23 cellular contexts compared by ENCODE assay signal in the genomic region with DNA sequence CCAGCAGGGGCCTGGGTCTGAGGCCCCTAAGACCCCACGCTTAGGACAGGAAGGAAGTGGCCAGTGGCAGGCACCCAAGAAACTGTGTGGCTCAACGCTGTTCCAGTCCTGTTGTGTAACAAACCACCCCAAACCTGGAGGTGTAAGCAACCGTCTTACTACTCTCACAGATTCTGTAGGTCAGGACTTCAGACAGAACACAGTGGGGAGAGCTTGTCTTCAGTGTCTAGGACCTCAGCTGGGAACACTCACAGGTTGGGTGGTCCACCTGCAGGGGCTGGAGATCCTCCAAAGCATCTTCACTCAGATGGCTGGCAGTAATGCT.
"Had no signal": no experiment of that assay in that cellular context is flagged by ENCODE, and none has a peak within 500 bp of the region (broad histone marks: within the 10 kb centered on the region; RNA-seq: fewer than 3 reads in every experiment).

No MANE protein-coding gene starts in this region.

- H3K36me3 ChIP-seq: esophagus muscularis mucosa, gastroesophageal sphincter, left ventricle myocardium inferior, ovary, right atrium auricular region, sigmoid colon, stomach, thoracic aorta, upper lobe of right lung, vagina had no signal

- H3K4me3 ChIP-seq: esophagus muscularis mucosa, gastroesophageal sphincter, left ventricle myocardium inferior, lung, ovary, right atrium auricular region, sigmoid colon, skin epidermis, stomach, thoracic aorta, upper lobe of right lung, vagina had no signal

- H3K36me3 Mint-ChIP-seq: immature natural killer cell, naive B cell had no signal

- H3K9me3 ChIP-seq: esophagus muscularis mucosa, gastroesophageal sphincter, left ventricle myocardium inferior, ovary, right atrium auricular region, sigmoid colon, stomach, thoracic aorta, upper lobe of right lung, vagina had no signal

- ATAC-seq: effector memory CD8-positive, alpha-beta T cell; gastroesophageal sphincter; left cardiac atrium; upper lobe of right lung had no signal

- H3K27ac ChIP-seq: epithelial cell of prostate, left ventricle myocardium inferior, ovary, skin epidermis, thoracic aorta, upper lobe of right lung, vagina had no signal

- H3K4me1 Mint-ChIP-seq: naive B cell had no signal

- H3K27ac Mint-ChIP-seq: effector memory CD8-positive, alpha-beta T cell; immature natural killer cell; naive B cell had no signal

- H3K27me3 ChIP-seq: esophagus muscularis mucosa, gastroesophageal sphincter, ovary, right atrium auricular region, sigmoid colon, upper lobe of right lung, vagina had no signal

- H3K4me3 Mint-ChIP-seq: effector memory CD8-positive, alpha-beta T cell; immature natural killer cell; naive B cell had no signal

- H3K9me3 Mint-ChIP-seq: effector memory CD8-positive, alpha-beta T cell; naive B cell had no signal

- DNase-seq: effector memory CD8-positive, alpha-beta T cell; glutamatergic neuron; immature natural killer cell; kidney; left cardiac atrium; left ventricle myocardium inferior; mesendoderm; naive B cell; nucleus accumbens; ovary; sigmoid colon; stimulated activated naive CD4-positive, alpha-beta T cell; stomach; substantia nigra; upper lobe of right lung had no signal
